In the genomic region with DNA sequence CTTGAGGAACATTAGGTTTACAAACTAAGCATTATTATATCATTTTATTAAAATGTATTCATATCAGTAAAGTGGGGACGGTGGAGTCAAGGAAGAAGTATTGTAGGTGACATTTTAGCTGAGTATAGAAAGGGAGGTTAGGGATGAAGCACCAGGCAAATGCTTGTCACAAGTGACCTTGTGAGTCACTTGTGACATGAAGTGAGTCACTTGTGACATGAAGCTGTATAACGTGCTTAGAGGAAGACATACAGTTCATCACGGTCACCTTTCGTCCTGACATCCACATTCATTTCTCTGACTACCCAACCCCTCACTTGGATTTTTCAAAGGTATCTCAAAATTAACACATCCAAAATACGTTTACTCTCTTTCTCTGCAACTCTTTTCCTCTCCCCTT, we compare ENCODE assay signal across 9 cellular contexts.
"Had no signal": no experiment of that assay in that cellular context is flagged by ENCODE, and none has a peak within 500 bp of the region (broad histone marks: within the 10 kb centered on the region; RNA-seq: fewer than 3 reads in every experiment).

No MANE protein-coding gene starts in this region.

- ATAC-seq: GM23338, HepG2 had no signal

- H3K4me2 ChIP-seq: GM23338, KMS-11 had no signal

- DNase-seq: H9, HCEC 1CT, KBM-7 had no signal

- H3K4me1 Mint-ChIP-seq: GM23338, H9, IgD-negative memory B cell had no signal

- FAIRE-seq: H1, H54, HepG2 had no signal

- H2AFZ ChIP-seq: GM23338 had no signal

- H3K27ac Mint-ChIP-seq: GM23338, H9, IgD-negative memory B cell had no signal

- H3K36me3 Mint-ChIP-seq: IgD-negative memory B cell had no signal

- H3K9me3 Mint-ChIP-seq: GM23338 had no signal

- H3K9ac ChIP-seq: KMS-11 had no signal

- H3K27ac ChIP-seq: KMS-11 had no signal

- H3K4me3 ChIP-seq: GM23338 had no signal

- H3K4me3 Mint-ChIP-seq: GM23338, H9, IgD-negative memory B cell had no signal
